In the genomic region with DNA sequence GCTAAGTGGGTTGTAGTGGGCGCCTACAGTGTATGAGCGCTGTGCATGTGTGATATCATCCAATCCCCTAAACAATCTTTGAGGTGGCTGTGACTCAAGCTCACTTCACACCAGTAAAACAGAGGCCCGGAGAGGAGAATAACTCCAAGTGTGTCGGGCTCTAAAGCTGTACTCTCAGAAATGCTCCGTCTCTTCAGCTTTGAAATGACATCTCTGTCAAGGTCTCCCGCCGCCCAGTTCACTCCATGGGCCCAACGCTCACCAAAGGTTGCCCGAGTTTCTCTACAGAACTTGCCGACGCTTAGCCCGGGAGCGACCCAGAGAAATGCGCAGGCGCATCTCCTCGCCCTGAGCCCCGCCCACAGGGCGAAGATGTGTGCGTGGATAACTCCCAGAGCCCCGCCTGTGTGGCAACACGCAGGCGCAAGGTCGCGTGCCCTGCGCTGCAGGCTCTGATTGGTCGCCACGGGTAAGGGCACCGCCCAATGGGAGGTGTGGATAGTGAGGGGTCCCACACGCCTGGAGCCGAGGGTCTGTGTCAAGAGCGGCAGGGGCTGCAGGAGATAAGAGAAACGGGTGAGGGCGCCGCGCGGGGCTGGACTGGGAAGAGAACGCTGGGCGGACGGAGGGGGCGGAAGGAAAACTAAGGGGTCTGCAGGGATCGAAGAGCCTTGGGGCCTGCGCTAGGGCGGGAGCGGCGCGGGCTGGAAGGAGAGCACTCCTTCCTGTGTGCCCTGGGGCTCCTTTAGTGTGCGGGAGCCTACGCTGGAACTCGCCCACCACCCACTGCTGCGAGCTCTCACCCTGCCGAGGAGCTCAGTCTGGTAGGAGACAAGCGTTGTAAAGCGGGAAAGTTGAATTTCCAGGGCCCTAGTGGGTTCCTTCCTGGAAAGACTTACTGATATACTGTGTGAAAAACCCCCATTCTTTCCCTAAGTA, we compare ENCODE assay signal across 8 cellular contexts. TPM values are rescaled to one million over a fixed set of nuclear protein-coding genes. Genes with fewer than 3 reads are reported as not detected.
A peak's percentile ranks its signal among the peaks of the same experiment; 100 is the strongest.
DNase-seq lines count a peak whose midpoint lies in the region; ATAC-seq and TF ChIP-seq lines count a peak whose summit lies in the region.

A gene with protein sequence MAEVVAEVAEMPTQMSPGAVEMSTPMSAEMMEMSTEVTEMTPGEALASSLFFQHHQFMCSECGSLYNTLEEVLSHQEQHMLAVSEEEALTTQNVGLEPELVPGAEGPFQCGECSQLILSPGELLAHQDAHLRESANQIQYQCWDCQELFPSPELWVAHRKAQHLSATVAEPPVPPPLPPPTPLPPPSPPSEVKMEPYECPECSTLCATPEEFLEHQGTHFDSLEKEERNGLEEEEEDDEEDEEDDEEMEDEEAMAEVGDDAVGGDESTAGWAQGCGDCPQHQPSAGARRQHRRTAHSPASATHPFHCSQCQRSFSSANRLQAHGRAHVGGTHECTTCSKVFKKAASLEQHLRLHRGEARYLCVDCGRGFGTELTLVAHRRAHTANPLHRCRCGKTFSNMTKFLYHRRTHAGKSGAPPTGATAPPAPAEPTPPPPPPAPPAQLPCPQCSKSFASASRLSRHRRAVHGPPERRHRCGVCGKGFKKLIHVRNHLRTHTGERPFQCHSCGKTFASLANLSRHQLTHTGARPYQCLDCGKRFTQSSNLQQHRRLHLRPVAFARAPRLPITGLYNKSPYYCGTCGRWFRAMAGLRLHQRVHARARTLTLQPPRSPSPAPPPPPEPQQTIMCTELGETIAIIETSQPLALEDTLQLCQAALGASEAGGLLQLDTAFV (plus strand): TSS at position 501 of the 939 bp plus-strand sequence. CDS start 4,092 bp downstream, outside the sequence.

- H3K9me3 Mint-ChIP-seq in activated T-cell treated with anti-CD3 and anti-CD28 coated beads, Interleukin-2, amount 50 U/mL, for 4 hours: no peaks in the 10 kb centered on the region

- peak within 1 kb of the TSS; percentile 94 for H3K4me3 Mint-ChIP-seq in activated T-cell treated with anti-CD3 and anti-CD28 coated beads, Interleukin-2, amount 50 U/mL, for 4 hours

- no peaks in the 10 kb centered on the region for H3K27me3 Mint-ChIP-seq in activated T-cell treated with anti-CD3 and anti-CD28 coated beads, Interleukin-2, amount 50 U/mL, for 4 hours (ENCODE audit: low read depth)

- H3K36me3 Mint-ChIP-seq in activated T-cell treated with anti-CD3 and anti-CD28 coated beads, Interleukin-2, amount 50 U/mL, for 4 hours (ENCODE audit: insufficient read depth): peaks cover 20% of the 10 kb centered on the region

- H3K4me1 ChIP-seq in Peyer's patch (peaks cover 0 to 49% (median 24%) of the 10 kb centered on the region in 4 donors), muscle layer of colon (ENCODE audit: insufficient read depth, low read length) (peaks cover 39% of the 10 kb centered on the region)

- H3K27ac ChIP-seq in KOPT-K1 (ENCODE audit: low read depth, low read length, poor library complexity, severe bottlenecking): peak within 1 kb of the TSS; percentile 72
- peak within 1 kb of the TSS; percentile 80 to 90 (median 86) for H3K27ac ChIP-seq in Peyer's patch
- peak within 1 kb of the TSS; percentile 96 for H3K27ac ChIP-seq in muscle layer of colon (ENCODE audit: low read depth, low read length)

- peak; percentile 60 to 62 for TF ChIP-seq POLR2A in Peyer's patch (IDR thresholded peaks at IDR 0.05)

- peak within 1 kb of the TSS; percentile 60 for H3K9ac ChIP-seq in muscle layer of colon (ENCODE audit: low read length)

- H3K4me3 ChIP-seq in Peyer's patch (peak within 1 kb of the TSS; percentile 63 to 77 (median 74)), muscle layer of colon (ENCODE audit: low read depth in 1 of 2, low read length in 2 of 2) (peak within 1 kb of the TSS; percentile 90 to 92)

- DNase-seq in DMS79 (lab: John Stamatoyannopoulos, UW) (peak; percentile 97), Peyer's patch (peak; percentile 97 to 99 (median 98))
- DNase-seq in activated T-cell treated with anti-CD3 and anti-CD28 coated beads, Interleukin-2, amount 50 U/mL, for 4 hours: peak; percentile 94
- peak; percentile 91 to 94 for DNase-seq in stimulated activated CD8-positive, alpha-beta memory T cell treated with anti-CD3 and anti-CD28 coated beads, Interleukin-7, amount 100 ng/mL, for 1 hour (ENCODE audit: low read depth in 2 of 2)

- H3K27me3 ChIP-seq in Peyer's patch (no peaks in the 10 kb centered on the region), muscle layer of colon (ENCODE audit: control insufficient read depth in 1 of 2, insufficient read depth in 2 of 2, low read length in 2 of 2) (no peaks in the 10 kb centered on the region)

- peaks cover 35% of the 10 kb centered on the region for H3K36me3 ChIP-seq in KOPT-K1 (ENCODE audit: insufficient read depth, low read length)
- peaks cover 0 to 14% (median 0%) of the 10 kb centered on the region in 3 donors for H3K36me3 ChIP-seq in Peyer's patch
- peaks cover 12% of the 10 kb centered on the region for H3K36me3 ChIP-seq in muscle layer of colon (ENCODE audit: insufficient read depth, low read length)

- ATAC-seq in GM21786 (IDR thresholded peaks at IDR 0.05; ENCODE audit: unreplicated experiment) (peak; percentile 80), esophagus mucosa (peak; percentile 87)
- ATAC-seq in activated T-cell treated with anti-CD3 and anti-CD28 coated beads, Interleukin-2, amount 50 U/mL, for 4 hours: peak; percentile 83 to 86

- peaks cover 57% of the 10 kb centered on the region for H3K4me1 Mint-ChIP-seq in activated T-cell treated with anti-CD3 and anti-CD28 coated beads, Interleukin-2, amount 50 U/mL, for 4 hours (ENCODE audit: low read depth)

- H3K9me3 ChIP-seq in KOPT-K1 (ENCODE audit: insufficient read depth, low read length, poor library complexity, severe bottlenecking) (no peaks in the 10 kb centered on the region), Peyer's patch (no peaks in the 10 kb centered on the region), muscle layer of colon (ENCODE audit: low read length) (no peaks in the 10 kb centered on the region)

- peak in 1 of 6 experiments; percentile 10 for TF ChIP-seq CTCF in Peyer's patch (IDR thresholded peaks at IDR 0.05)

RNA-seq across cellular contexts. Expression of the gene that starts here (rescaled TPM):
- total RNA-seq in Peyer's patch: 10 to 100 TPM in 3 of 4 donors, 1 to 10 TPM in 1; 9.1 to 14.0 (median 12.3) TPM
- 10 to 100 TPM; 17.2 to 19.4 (median 18.7) TPM for total RNA-seq in activated T-cell treated with anti-CD3 and anti-CD28 coated beads, Interleukin-2, amount 50 U/mL, for 4 hours
- total RNA-seq in esophagus mucosa: 4.5 TPM

Comparison
In these comparisons a context has a peak if more than half of its experiments do, and no peak if none do; other contexts are left out.
1. Peak in every context shown above with its lines: DNase-seq, ATAC-seq, H3K4me3 ChIP-seq and H3K27ac ChIP-seq.